Comparison of ENCODE assay signal across 8 cellular contexts in the genomic region with DNA sequence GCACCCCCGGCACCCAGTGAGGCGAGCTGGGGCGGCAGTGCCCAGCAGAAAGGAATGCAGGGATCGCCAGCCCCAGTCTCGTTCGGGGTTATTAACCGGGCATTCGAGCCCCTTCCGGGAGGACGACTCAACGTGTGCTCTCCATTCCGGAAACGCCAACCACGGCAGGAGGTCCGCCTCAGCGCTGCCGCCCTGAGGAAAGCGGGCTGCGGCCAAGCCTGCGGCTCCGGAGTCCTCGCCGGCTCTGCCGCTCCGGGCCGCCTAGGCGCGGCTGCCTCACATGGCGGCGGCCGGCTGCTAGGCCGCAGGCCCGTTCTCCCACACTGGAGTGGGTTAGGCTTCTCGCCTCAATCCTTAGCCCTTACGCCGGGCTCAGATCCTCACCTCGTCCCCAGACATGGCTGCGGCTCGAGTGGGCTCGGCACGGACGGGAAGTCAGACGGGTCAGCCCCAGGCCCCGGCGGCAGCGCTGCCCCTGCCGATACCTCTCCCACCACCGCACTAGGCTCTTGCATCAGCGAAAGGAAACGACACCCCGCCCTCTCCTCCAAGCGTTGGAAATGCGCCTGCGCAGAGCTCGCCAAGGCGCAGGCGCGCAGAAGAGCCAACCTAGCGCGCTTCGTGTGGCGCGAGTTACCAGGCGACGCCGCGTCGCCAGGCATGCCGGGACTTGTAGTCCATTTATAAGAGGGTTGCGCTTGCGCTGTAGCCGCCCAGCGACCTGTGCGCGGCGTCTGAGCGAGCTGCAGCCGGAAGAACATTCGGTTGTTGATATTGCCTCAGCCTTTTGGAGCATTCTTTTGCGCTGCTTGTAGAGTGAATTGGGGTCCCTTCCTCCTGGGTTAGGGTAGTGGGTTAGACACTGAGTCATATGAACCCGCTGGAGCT. TPM values are rescaled to one million over a fixed set of nuclear protein-coding genes. Genes with fewer than 3 reads are reported as not detected.
A peak's percentile ranks its signal among the peaks of the same experiment; 100 is the strongest.
DNase-seq lines count a peak whose midpoint lies in the region; ATAC-seq and TF ChIP-seq lines count a peak whose summit lies in the region.

A gene with protein sequence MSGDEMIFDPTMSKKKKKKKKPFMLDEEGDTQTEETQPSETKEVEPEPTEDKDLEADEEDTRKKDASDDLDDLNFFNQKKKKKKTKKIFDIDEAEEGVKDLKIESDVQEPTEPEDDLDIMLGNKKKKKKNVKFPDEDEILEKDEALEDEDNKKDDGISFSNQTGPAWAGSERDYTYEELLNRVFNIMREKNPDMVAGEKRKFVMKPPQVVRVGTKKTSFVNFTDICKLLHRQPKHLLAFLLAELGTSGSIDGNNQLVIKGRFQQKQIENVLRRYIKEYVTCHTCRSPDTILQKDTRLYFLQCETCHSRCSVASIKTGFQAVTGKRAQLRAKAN (minus strand): TSS at position 532 of the 888 bp plus-strand sequence. CDS start 133 bp downstream, at position 399.

- 0 to 1% methylated on average over 80 to 81 of the region's 81 CpGs for WGBS in esophagus, 2 donors

- peak within 1 kb of the TSS; percentile 87 for H3K4me3 Mint-ChIP-seq in activated T-cell treated with anti-CD3 and anti-CD28 coated beads, Interleukin-2, amount 50 U/mL, for 4 hours

- ATAC-seq in GM21723 (IDR thresholded peaks at IDR 0.05; ENCODE audit: unreplicated experiment): peak; percentile 90
- ATAC-seq in Panc1: peak; percentile 96
- peak; percentile 85 to 88 for ATAC-seq in activated T-cell treated with anti-CD3 and anti-CD28 coated beads, Interleukin-2, amount 50 U/mL, for 4 hours

- no peaks in the 10 kb centered on the region for H3K27me3 Mint-ChIP-seq in activated T-cell treated with anti-CD3 and anti-CD28 coated beads, Interleukin-2, amount 50 U/mL, for 4 hours (ENCODE audit: low read depth)

- CTCF ChIA-PET in Panc1 (lab: Charles Lee): interaction anchor here (0.6 to 0.7 kb wide), 4 partner anchors 22 to 249 kb away, joined by 3 to 10 read pairs (median 4); no protein-coding TSS in a partner anchor

- H3K9ac ChIP-seq in mucosa of stomach (ENCODE audit: low read length): peak within 1 kb of the TSS; percentile 93

- H3K36me3 ChIP-seq in Panc1 (ENCODE audit: control insufficient read depth, insufficient read depth, low read length) (peaks cover 28% of the 10 kb centered on the region), esophagus (ENCODE audit: control insufficient read depth in 2 of 2, insufficient read depth in 2 of 2, low read length in 1 of 2) (peaks cover 0 to 2% of the 10 kb centered on the region in 2 donors), mucosa of stomach (ENCODE audit: control insufficient read depth, insufficient read depth, low read length) (no peaks in the 10 kb centered on the region)

- peak within 1 kb of the TSS; percentile 98 for H3K27ac ChIP-seq in Panc1 (ENCODE audit: low read length)
- H3K27ac ChIP-seq in esophagus (ENCODE audit: low read depth in 2 of 2, low read length in 1 of 2): peak within 1 kb of the TSS; percentile 90 to 97

- peaks cover 37% of the 10 kb centered on the region for H3K4me1 Mint-ChIP-seq in activated T-cell treated with anti-CD3 and anti-CD28 coated beads, Interleukin-2, amount 50 U/mL, for 4 hours (ENCODE audit: low read depth)

- H3K9me3 ChIP-seq in Panc1 (ENCODE audit: control insufficient read depth, insufficient read depth, low read depth, low read length): no peaks in the 10 kb centered on the region
- no peaks in the 10 kb centered on the region for H3K9me3 ChIP-seq in esophagus (ENCODE audit: control insufficient read depth in 2 of 2, insufficient read depth in 1 of 2, low read depth in 1 of 2, low read length in 1 of 2)
- H3K9me3 ChIP-seq in mucosa of stomach (ENCODE audit: control insufficient read depth, low read length): no peaks in the 10 kb centered on the region

- in situ Hi-C loops in Panc1 (cut with HindIII; ENCODE audit: low pct_unique_long_range_greater_than_20kb, low sequenced_read_pairs): no loop called here

- intact Hi-C loops in Panc1 (cut with micrococcal nuclease; ENCODE audit: unreplicated experiment): no loop called here

- H3K4me3 ChIP-seq in Panc1 (ENCODE audit: low read depth in 2 of 2, low read length in 2 of 2): peak within 1 kb of the TSS; percentile 79 to 99
- H3K4me3 ChIP-seq in esophagus (ENCODE audit: low read depth in 1 of 2, low read length in 2 of 2): peak within 1 kb of the TSS; percentile 93 to 99
- peak within 1 kb of the TSS; percentile 65 for H3K4me3 ChIP-seq in mucosa of stomach (ENCODE audit: low read length)

- POLR2A ChIA-PET in Panc1 (lab: Charles Lee): interaction anchor here (0.9 to 1.2 kb wide), 3 partner anchors 13 to 411 kb away, joined by 3 to 4 read pairs (median 3); no protein-coding TSS in a partner anchor

- H3K36me3 Mint-ChIP-seq in activated T-cell treated with anti-CD3 and anti-CD28 coated beads, Interleukin-2, amount 50 U/mL, for 4 hours (ENCODE audit: insufficient read depth): peaks cover 18% of the 10 kb centered on the region

- H3K27me3 ChIP-seq in Panc1 (ENCODE audit: control insufficient read depth, insufficient read depth, low read length) (no peaks in the 10 kb centered on the region), esophagus (ENCODE audit: control insufficient read depth in 1 of 2, insufficient read depth in 2 of 2, low read length in 2 of 2) (no peaks in the 10 kb centered on the region), mucosa of stomach (ENCODE audit: control insufficient read depth, insufficient read depth, low read length) (no peaks in the 10 kb centered on the region)

- no peaks in the 10 kb centered on the region for H3K9me3 Mint-ChIP-seq in activated T-cell treated with anti-CD3 and anti-CD28 coated beads, Interleukin-2, amount 50 U/mL, for 4 hours

- no TSS peak for BruUV-seq in Panc1 (replicated peaks; lab: Mats Ljungman, UMichigan)

- no peak for TF ChIP-seq CTCF in Panc1 (IDR thresholded peaks at IDR 0.05)

- H3K4me1 ChIP-seq in Panc1 (ENCODE audit: control insufficient read depth, insufficient read depth, low read length): peaks cover 22% of the 10 kb centered on the region; the same call in 1 of the 2 replicates
- no peaks in the 10 kb centered on the region for H3K4me1 ChIP-seq in esophagus (ENCODE audit: control insufficient read depth in 2 of 2, insufficient read depth in 2 of 2, low read length in 1 of 2)
- H3K4me1 ChIP-seq in mucosa of stomach (ENCODE audit: control insufficient read depth, insufficient read depth, low read length): peaks cover 11% of the 10 kb centered on the region

- DNase-seq in DMS53 (lab: John Stamatoyannopoulos, UW): peak; percentile 99
- DNase-seq in KG1 (lab: John Stamatoyannopoulos, UW): peak; percentile 98
- peak; percentile 96 for DNase-seq in Panc1 (ENCODE audit: low read depth, low spot score)
- DNase-seq in activated T-cell treated with anti-CD3 and anti-CD28 coated beads, Interleukin-2, amount 50 U/mL, for 4 hours: peak; percentile 91
- peak; percentile 84 to 92 for DNase-seq in stimulated activated CD8-positive, alpha-beta memory T cell treated with anti-CD3 and anti-CD28 coated beads, Interleukin-7, amount 100 ng/mL, for 1 hour (ENCODE audit: low read depth in 2 of 2)

RNA-seq across cellular contexts. Expression of the gene that starts here (rescaled TPM):
- total RNA-seq in Panc1 (2021; ENCODE audit: unreplicated experiment): 82.0 TPM
- 111 TPM for polyA plus RNA-seq in Panc1 (2012; ENCODE audit: insufficient read length)
- 100 to 1,000 TPM; 128 to 132 (median 130) TPM for total RNA-seq in activated T-cell treated with anti-CD3 and anti-CD28 coated beads, Interleukin-2, amount 50 U/mL, for 4 hours
- polyA plus RNA-seq in esophagus: 10 to 100 TPM; 25.7 to 62.3 TPM

Comparison
In these comparisons a context has a peak if more than half of its experiments do, and no peak if none do; other contexts are left out.
1. Peak in every context shown above with its lines: DNase-seq, ATAC-seq, H3K4me3 ChIP-seq and H3K27ac ChIP-seq.